Comparison of ENCODE assay signal across 10 cellular contexts in the genomic region with DNA sequence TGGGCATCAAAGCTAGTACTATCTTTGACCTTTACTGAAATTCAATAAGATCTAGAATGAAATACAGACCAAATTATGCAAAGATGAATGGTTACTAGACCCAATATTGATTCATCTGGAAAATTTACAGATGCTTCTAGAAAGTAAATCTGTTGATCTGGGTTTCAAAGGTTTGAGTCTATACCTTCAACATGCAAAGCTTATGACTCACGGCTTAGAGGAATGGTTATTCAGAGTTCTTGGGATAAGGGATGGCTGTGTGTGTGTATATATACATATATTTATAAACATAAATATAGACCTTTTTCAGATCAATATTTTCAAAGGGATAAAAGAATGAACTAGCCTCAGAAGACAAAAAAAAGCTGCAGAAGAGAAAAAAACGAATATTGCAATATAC. TPM values are rescaled to one million over a fixed set of nuclear protein-coding genes. Genes with fewer than 3 reads are reported as not detected.
DNase-seq lines count a peak whose midpoint lies in the region; ATAC-seq, FAIRE-seq and TF ChIP-seq lines count a peak whose summit lies in the region.
"Had no signal": no experiment of that assay in that cellular context is flagged by ENCODE, and none has a peak within 500 bp of the region (broad histone marks: within the 10 kb centered on the region; RNA-seq: fewer than 3 reads in every experiment).

No MANE protein-coding gene starts in this region.

- TF ChIP-seq RAD21 in GM12878 (IDR thresholded peaks at IDR 0.05; ENCODE audit: insufficient read depth, low read depth, low read length) = no peak

- no peak overlapping the region for H3K9ac ChIP-seq in GM12878 (ENCODE audit: control insufficient read depth, insufficient read depth, low read length)

- BruUV-seq in A673 (replicated peaks; lab: Mats Ljungman, UMichigan) = no TSS peak
- no TSS peak for BruUV-seq in GM12878 (replicated peaks; lab: Mats Ljungman, UMichigan)

- CTCF ChIA-PET in A673 (lab: Charles Lee) (no interaction called here), GM12878 (lab: Yijun Ruan, JAX) (interaction anchor here (0.6 to 6.9 kb wide), 11 partner anchors 9 to 483 kb away, joined by 3 to 80 read pairs (median 9); a partner anchor contains a TSS)

- H3K27me3 ChIP-seq in A673 (replicated peaks; ENCODE audit: insufficient read depth, low read depth, low read length, poor library complexity) = no peaks in the 10 kb centered on the region
- H3K27me3 ChIP-seq in GM12878 (replicated peaks in 1 of 2; ENCODE audit: control insufficient read depth in 2 of 2, insufficient read depth in 2 of 2, low read length in 1 of 2) = no peaks in the 10 kb centered on the region

- peak overlapping the region; percentile 86 for H3K4me3 Mint-ChIP-seq in memory B cell

- H3K4me1 Mint-ChIP-seq in memory B cell = peaks cover 23% of the 10 kb centered on the region

- H2AFZ ChIP-seq in GM12878 (ENCODE audit: control insufficient read depth, low read depth, low read length) = no peak overlapping the region

- peak overlapping the region; percentile 93 for H3K4me3 ChIP-seq in A673 (ENCODE audit: low read depth, low read length, poor library complexity, severe bottlenecking)
- H3K4me3 ChIP-seq in HFF-Myc (replicated peaks; ENCODE audit: low read depth, low read length) = peak overlapping the region; percentile 100
- peak overlapping the region; percentile 99 for H3K4me3 ChIP-seq in GM12878

- ATAC-seq in GM12878 (no peak), memory B cell (ENCODE audit: low read depth) (no peak), GM18868 (IDR thresholded peaks at IDR 0.05; ENCODE audit: unreplicated experiment) (no peak)

- peaks cover 2% of the 10 kb centered on the region for H3K27me3 Mint-ChIP-seq in memory B cell

- POLR2A ChIA-PET in A673 (lab: Charles Lee; ENCODE audit: low non-redundant PET) = no interaction called here
- POLR2A ChIA-PET in GM12878 (lab: Charles Lee) = interaction anchor here (0.5 to 3.5 kb wide), 15 partner anchors 9 to 349 kb away, joined by 3 to 28 read pairs (median 6); a partner anchor contains a TSS

- H3K4me2 ChIP-seq in GM12878 (ENCODE audit: control insufficient read depth, insufficient read depth) = peak overlapping the region; percentile 81

- no peak for TF ChIP-seq CTCF in A673 (conservative IDR thresholded peaks at IDR 0.05; ENCODE audit: low read depth, low read length)
- TF ChIP-seq CTCF in HFF-Myc (IDR thresholded peaks at IDR 0.05; ENCODE audit: low read depth, low read length, missing control alignments) = no peak
- TF ChIP-seq CTCF in GM12878 (IDR thresholded peaks at IDR 0.05 in 2 of 3, conservative IDR thresholded peaks at IDR 0.05 in 1 of 3; ENCODE audit: control insufficient read depth in 2 of 3, extremely low read depth in 1 of 3, insufficient read depth in 1 of 3, low read depth in 3 of 3, low read length in 3 of 3) = no peak

- SMC1A ChIA-PET in GM12878 (lab: Charles Lee; ENCODE audit: uncharacterized antibody, unreplicated experiment) = interaction anchor here (0.7 to 11.1 kb wide), 21 partner anchors 15 to 389 kb away, joined by 3 to 188 read pairs (median 4); a partner anchor contains a TSS

- H3K27ac Mint-ChIP-seq in memory B cell = no peak overlapping the region

- no peaks in the 10 kb centered on the region for H4K20me1 ChIP-seq in GM12878 (ENCODE audit: control insufficient read depth, insufficient read depth)

- RAD21 ChIA-PET in GM12878 (lab: Charles Lee; ENCODE audit: unreplicated experiment) = interaction anchor here (1.0 to 5.5 kb wide), 15 partner anchors 16 to 312 kb away, joined by 3 to 77 read pairs (median 6); a partner anchor contains a TSS

- in situ Hi-C loops in GM12878 (cut with MboI) = no loop called here

- H3K27ac ChIP-seq in A673 (ENCODE audit: low read depth, low read length, poor library complexity, severe bottlenecking) (peak overlapping the region; percentile 90), GM12878 (ENCODE audit: control insufficient read depth, insufficient read depth) (no peak overlapping the region)

- intact Hi-C loops in A673 (cut with micrococcal nuclease; ENCODE audit: unreplicated experiment) = no loop called here
- intact Hi-C loops in GM12878 (cut with micrococcal nuclease; ENCODE audit: unreplicated experiment) = loop anchor here (5.0 to 10.0 kb wide), 4 partner anchors 46 to 308 kb away; a partner anchor contains a TSS
- intact Hi-C loops in head of caudate nucleus (cut with DNase I) = loop anchor here (5.0 kb wide), 3 partner anchors 46 to 111 kb away; a partner anchor contains a TSS

- no peak for TF ChIP-seq POLR2A in GM12878 (IDR thresholded peaks at IDR 0.05; ENCODE audit: low read depth, low read length)

- H3K36me3 ChIP-seq in A673 (ENCODE audit: insufficient read depth, low read length, poor library complexity, severe bottlenecking) (no peaks in the 10 kb centered on the region), GM12878 (ENCODE audit: control insufficient read depth in 2 of 2, insufficient read depth in 2 of 2, low read length in 1 of 2) (no peaks in the 10 kb centered on the region)

- H3K4me1 ChIP-seq in A673 (ENCODE audit: insufficient read depth, low read length, poor library complexity, severe bottlenecking) = peaks cover 5% of the 10 kb centered on the region
- peaks cover 7% of the 10 kb centered on the region for H3K4me1 ChIP-seq in GM12878 (ENCODE audit: control insufficient read depth, insufficient read depth, low read length)

- DNase-seq in A673 (ENCODE audit: low spot score) = no peak
- DNase-seq in HFF-Myc (ENCODE audit: extremely low read depth, low read depth) = no peak
- no peak for DNase-seq in GM12878 (ENCODE audit: low read depth, low spot score)
- DNase-seq in memory B cell (ENCODE audit: low spot score in 2 of 2) = no peak
- no peak for DNase-seq in 8988T
- DNase-seq in head of caudate nucleus = no peak
- DNase-seq in HuH-7 (ENCODE audit: low spot score) = no peak
- DNase-seq: anterior cingulate cortex, GF-D8 had no signal

- no peaks in the 10 kb centered on the region for H3K9me3 Mint-ChIP-seq in memory B cell

- 0% methylated on average over 2 of the region's 2 CpGs for WGBS in GM12878 (ENCODE audit: insufficient coverage, insufficient replicate concordance, low lambda C conversion rate, missing lambda C conversion rate)

- H3K79me2 ChIP-seq in GM12878 (ENCODE audit: control insufficient read depth, insufficient read depth, low read length) = peaks cover 39% of the 10 kb centered on the region

- no peak for FAIRE-seq in GM12878 (lab: Jason Lieb, UNC)

- TF ChIP-seq EP300 in GM12878 (IDR thresholded peaks at IDR 0.05; ENCODE audit: borderline replicate concordance in 1 of 2, control insufficient read depth in 1 of 2, low read depth in 2 of 2, low read length in 2 of 2) = no peak

- no peaks in the 10 kb centered on the region for H3K9me3 ChIP-seq in A673 (ENCODE audit: low read depth, low read length, poor library complexity, severe bottlenecking)
- H3K9me3 ChIP-seq in GM12878 (replicated peaks; ENCODE audit: control insufficient read depth, insufficient read depth, low read length) = no peaks in the 10 kb centered on the region

- peaks cover 5% of the 10 kb centered on the region for H3K36me3 Mint-ChIP-seq in memory B cell

RNA-seq across cellular contexts. Expression of a gene that starts 1.3 kb away (rescaled TPM):
- total RNA-seq in A673 (2021) (13.1 and 16.1 TPM in 2 replicates), GM12878 (2014; rRNA removed) (13.9 and 15.4 TPM in 2 replicates), GM12878 (2014; rRNA removed; fragmentation: Illumina TruSeq; extraction: Trizol) (20.3 and 21.2 TPM in 2 replicates), GM12878 (2021) (15.8 and 16.0 TPM in 2 replicates)
- total RNA-seq in GM12878 (2013; cell fraction: nucleolus; rRNA removed) = 19.2 and 21.6 TPM in 2 replicates
- polyA plus RNA-seq in GM12878 (2011; ENCODE audit: low read depth) = 8.6 TPM
- polyA plus RNA-seq in GM12878 (2011; rRNA removed) (14.9 and 24.3 TPM in 2 replicates), GM12878 (2014; fragmentation: Illumina TruSeq; extraction: Trizol) (28.5 and 31.1 TPM in 2 replicates), GM12878 (2014; fragmentation: Nextera tagmentation; extraction: Ambion mirVana) (1 to 10 TPM; 4.6 to 4.7 TPM), GM12878 (2014; rRNA removed) (9.8 and 12.2 TPM in 2 replicates), GM12878 (2016; fragmentation: Nextera tagmentation; extraction: Ambion mirVana) (10 to 100 TPM; 18.2 to 18.6 TPM)
- 12.8 and 16.4 TPM in 2 replicates for polyA plus RNA-seq in GM12878 (2011; cell fraction: cytosol; rRNA removed)
- polyA plus RNA-seq in GM12878 (2011; cell fraction: nucleus; rRNA removed) = 6.8 and 8.2 TPM in 2 replicates
- polyA plus RNA-seq in GM12878 (2012) = 13.0 and 13.5 TPM in 2 replicates
- 11.6 and 23.3 TPM in 2 replicates for polyA minus RNA-seq in GM12878 (2011; rRNA and poly(A)+ RNA removed)
- polyA minus RNA-seq in GM12878 (2011; cell fraction: cytosol; rRNA and poly(A)+ RNA removed) = 7.9 and 8.3 TPM in 2 replicates
- 3.3 and 5.6 TPM in 2 replicates for polyA minus RNA-seq in GM12878 (2011; cell fraction: nucleus; rRNA and poly(A)+ RNA removed)

RNA-seq across cellular contexts. Expression of a gene that starts 33.3 kb away (rescaled TPM):
- 4.6 and 5.8 TPM in 2 replicates for total RNA-seq in A673 (2021)
- 1.4 and 2.3 TPM in 2 replicates for total RNA-seq in GM12878 (2013; cell fraction: nucleolus; rRNA removed)
- 1.0 and 3.3 TPM in 2 replicates for total RNA-seq in GM12878 (2014; rRNA removed)
- total RNA-seq in GM12878 (2014; rRNA removed; fragmentation: Illumina TruSeq; extraction: Trizol) = 2.9 and 3.9 TPM in 2 replicates
- total RNA-seq in GM12878 (2021) = 3.8 and 4.6 TPM in 2 replicates
- 3.5 TPM for polyA plus RNA-seq in GM12878 (2011; ENCODE audit: low read depth)
- 1.3 and 3.7 TPM in 2 replicates for polyA plus RNA-seq in GM12878 (2011; rRNA removed)
- 0.59 and 1.1 TPM in 2 replicates for polyA plus RNA-seq in GM12878 (2011; cell fraction: cytosol; rRNA removed)
- 0.35 and 1.2 TPM in 2 replicates for polyA plus RNA-seq in GM12878 (2011; cell fraction: nucleus; rRNA removed)
- polyA plus RNA-seq in GM12878 (2012) = 2.0 and 2.8 TPM in 2 replicates
- polyA plus RNA-seq in GM12878 (2014; fragmentation: Illumina TruSeq; extraction: Trizol) = 0.88 TPM in 1 of 2 replicates, not detected in the other
- 1 to 10 TPM; 2.1 to 2.8 TPM for polyA plus RNA-seq in GM12878 (2014; fragmentation: Nextera tagmentation; extraction: Ambion mirVana)
- polyA plus RNA-seq in GM12878 (2014; rRNA removed) = 2.5 TPM in 1 of 2 replicates, not detected in the other
- 1 to 10 TPM; 2.3 TPM for polyA plus RNA-seq in GM12878 (2016; fragmentation: Nextera tagmentation; extraction: Ambion mirVana)
- polyA minus RNA-seq in GM12878 (2011; rRNA and poly(A)+ RNA removed) = 0.72 and 1.5 TPM in 2 replicates
- not detected in 2 replicates for polyA minus RNA-seq in GM12878 (2011; cell fraction: cytosol; rRNA and poly(A)+ RNA removed)
- polyA minus RNA-seq in GM12878 (2011; cell fraction: nucleus; rRNA and poly(A)+ RNA removed) = 2.2 and 4.2 TPM in 2 replicates

RNA-seq across cellular contexts. Expression of a gene that starts 44.3 kb away (rescaled TPM):
- total RNA-seq in A673 (2021) = 17.5 and 17.8 TPM in 2 replicates
- 20.9 and 21.3 TPM in 2 replicates for total RNA-seq in GM12878 (2013; cell fraction: nucleolus; rRNA removed)
- total RNA-seq in GM12878 (2014; rRNA removed) = 13.5 and 14.7 TPM in 2 replicates
- total RNA-seq in GM12878 (2014; rRNA removed; fragmentation: Illumina TruSeq; extraction: Trizol) = 14.4 and 14.7 TPM in 2 replicates
- 10.2 and 12.0 TPM in 2 replicates for total RNA-seq in GM12878 (2021)
- 4.3 TPM for polyA plus RNA-seq in GM12878 (2011; ENCODE audit: low read depth)
- polyA plus RNA-seq in GM12878 (2011; rRNA removed) = 16.3 and 23.8 TPM in 2 replicates
- 6.4 and 10.2 TPM in 2 replicates for polyA plus RNA-seq in GM12878 (2011; cell fraction: cytosol; rRNA removed)
- polyA plus RNA-seq in GM12878 (2011; cell fraction: nucleus; rRNA removed) = 5.9 TPM in 2 replicates
- 6.9 and 7.3 TPM in 2 replicates for polyA plus RNA-seq in GM12878 (2012)
- 14.1 and 16.1 TPM in 2 replicates for polyA plus RNA-seq in GM12878 (2014; fragmentation: Illumina TruSeq; extraction: Trizol)
- polyA plus RNA-seq in GM12878 (2014; fragmentation: Nextera tagmentation; extraction: Ambion mirVana) = 1 to 10 TPM; 6.5 to 9.6 TPM
- 8.0 and 10.6 TPM in 2 replicates for polyA plus RNA-seq in GM12878 (2014; rRNA removed)
- 10 to 100 TPM; 13.3 to 13.8 TPM for polyA plus RNA-seq in GM12878 (2016; fragmentation: Nextera tagmentation; extraction: Ambion mirVana)
- 13.9 and 20.8 TPM in 2 replicates for polyA minus RNA-seq in GM12878 (2011; rRNA and poly(A)+ RNA removed)
- 3.0 and 3.7 TPM in 2 replicates for polyA minus RNA-seq in GM12878 (2011; cell fraction: cytosol; rRNA and poly(A)+ RNA removed)
- polyA minus RNA-seq in GM12878 (2011; cell fraction: nucleus; rRNA and poly(A)+ RNA removed) = 5.4 and 8.0 TPM in 2 replicates
